1 cellular context compared by ENCODE assay signal in the genomic region with DNA sequence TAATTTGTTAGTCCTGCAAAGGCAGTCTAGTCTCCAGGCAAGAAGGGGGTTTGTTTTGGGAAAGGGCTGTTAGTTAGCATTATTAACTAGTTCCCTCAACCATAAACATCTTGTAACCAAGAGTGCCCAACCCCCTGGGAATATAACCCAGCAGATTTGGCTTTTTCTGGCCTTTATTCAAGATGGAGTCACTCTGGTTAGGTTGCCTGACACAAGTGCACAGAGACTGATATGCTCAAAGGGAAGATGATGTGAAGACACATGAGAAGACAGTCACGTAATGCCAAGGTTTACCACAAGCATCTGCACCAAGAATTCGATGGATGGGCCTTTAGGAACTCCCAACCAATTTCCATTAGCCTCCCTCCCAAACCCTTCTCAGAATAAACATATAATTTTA.
TF ChIP-seq lines count a peak whose summit lies in the region.

No MANE protein-coding gene starts in this region.

TF ChIP-seq in GM23338, 12 proteins besides CTCF, POLR2A, EP300 and RAD21 (continued from another document):
- TF ChIP-seq, protein P1, sequence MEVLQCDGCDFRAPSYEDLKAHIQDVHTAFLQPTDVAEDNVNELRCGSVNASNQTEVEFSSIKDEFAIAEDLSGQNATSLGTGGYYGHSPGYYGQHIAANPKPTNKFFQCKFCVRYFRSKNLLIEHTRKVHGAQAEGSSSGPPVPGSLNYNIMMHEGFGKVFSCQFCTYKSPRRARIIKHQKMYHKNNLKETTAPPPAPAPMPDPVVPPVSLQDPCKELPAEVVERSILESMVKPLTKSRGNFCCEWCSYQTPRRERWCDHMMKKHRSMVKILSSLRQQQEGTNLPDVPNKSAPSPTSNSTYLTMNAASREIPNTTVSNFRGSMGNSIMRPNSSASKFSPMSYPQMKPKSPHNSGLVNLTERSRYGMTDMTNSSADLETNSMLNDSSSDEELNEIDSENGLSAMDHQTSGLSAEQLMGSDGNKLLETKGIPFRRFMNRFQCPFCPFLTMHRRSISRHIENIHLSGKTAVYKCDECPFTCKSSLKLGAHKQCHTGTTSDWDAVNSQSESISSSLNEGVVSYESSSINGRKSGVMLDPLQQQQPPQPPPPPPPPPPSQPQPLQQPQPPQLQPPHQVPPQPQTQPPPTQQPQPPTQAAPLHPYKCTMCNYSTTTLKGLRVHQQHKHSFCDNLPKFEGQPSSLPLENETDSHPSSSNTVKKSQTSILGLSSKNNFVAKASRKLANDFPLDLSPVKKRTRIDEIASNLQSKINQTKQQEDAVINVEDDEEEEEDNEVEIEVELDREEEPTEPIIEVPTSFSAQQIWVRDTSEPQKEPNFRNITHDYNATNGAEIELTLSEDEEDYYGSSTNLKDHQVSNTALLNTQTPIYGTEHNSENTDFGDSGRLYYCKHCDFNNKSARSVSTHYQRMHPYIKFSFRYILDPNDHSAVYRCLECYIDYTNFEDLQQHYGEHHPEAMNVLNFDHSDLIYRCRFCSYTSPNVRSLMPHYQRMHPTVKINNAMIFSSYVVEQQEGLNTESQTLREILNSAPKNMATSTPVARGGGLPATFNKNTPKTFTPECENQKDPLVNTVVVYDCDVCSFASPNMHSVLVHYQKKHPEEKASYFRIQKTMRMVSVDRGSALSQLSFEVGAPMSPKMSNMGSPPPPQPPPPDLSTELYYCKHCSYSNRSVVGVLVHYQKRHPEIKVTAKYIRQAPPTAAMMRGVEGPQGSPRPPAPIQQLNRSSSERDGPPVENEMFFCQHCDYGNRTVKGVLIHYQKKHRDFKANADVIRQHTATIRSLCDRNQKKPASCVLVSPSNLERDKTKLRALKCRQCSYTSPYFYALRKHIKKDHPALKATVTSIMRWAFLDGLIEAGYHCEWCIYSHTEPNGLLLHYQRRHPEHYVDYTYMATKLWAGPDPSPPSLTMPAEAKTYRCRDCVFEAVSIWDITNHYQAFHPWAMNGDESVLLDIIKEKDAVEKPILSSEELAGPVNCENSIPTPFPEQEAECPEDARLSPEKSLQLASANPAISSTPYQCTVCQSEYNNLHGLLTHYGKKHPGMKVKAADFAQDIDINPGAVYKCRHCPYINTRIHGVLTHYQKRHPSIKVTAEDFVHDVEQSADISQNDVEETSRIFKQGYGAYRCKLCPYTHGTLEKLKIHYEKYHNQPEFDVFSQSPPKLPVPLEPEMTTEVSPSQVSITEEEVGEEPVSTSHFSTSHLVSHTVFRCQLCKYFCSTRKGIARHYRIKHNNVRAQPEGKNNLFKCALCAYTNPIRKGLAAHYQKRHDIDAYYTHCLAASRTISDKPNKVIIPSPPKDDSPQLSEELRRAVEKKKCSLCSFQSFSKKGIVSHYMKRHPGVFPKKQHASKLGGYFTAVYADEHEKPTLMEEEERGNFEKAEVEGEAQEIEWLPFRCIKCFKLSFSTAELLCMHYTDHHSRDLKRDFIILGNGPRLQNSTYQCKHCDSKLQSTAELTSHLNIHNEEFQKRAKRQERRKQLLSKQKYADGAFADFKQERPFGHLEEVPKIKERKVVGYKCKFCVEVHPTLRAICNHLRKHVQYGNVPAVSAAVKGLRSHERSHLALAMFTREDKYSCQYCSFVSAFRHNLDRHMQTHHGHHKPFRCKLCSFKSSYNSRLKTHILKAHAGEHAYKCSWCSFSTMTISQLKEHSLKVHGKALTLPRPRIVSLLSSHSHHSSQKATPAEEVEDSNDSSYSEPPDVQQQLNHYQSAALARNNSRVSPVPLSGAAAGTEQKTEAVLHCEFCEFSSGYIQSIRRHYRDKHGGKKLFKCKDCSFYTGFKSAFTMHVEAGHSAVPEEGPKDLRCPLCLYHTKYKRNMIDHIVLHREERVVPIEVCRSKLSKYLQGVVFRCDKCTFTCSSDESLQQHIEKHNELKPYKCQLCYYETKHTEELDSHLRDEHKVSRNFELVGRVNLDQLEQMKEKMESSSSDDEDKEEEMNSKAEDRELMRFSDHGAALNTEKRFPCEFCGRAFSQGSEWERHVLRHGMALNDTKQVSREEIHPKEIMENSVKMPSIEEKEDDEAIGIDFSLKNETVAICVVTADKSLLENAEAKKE (CRISPR knock-in tag; IDR thresholded peaks at IDR 0.05): no peak
- no peak for TF ChIP-seq ETS1 (IDR thresholded peaks at IDR 0.05)
- TF ChIP-seq CREB1 (CRISPR knock-in tag; IDR thresholded peaks at IDR 0.05; ENCODE audit: low read depth): no peak
- no peak for TF ChIP-seq EZH2phosphoT487 (IDR thresholded peaks at IDR 0.05; ENCODE audit: unreplicated experiment)
- no peak for TF ChIP-seq REST (IDR thresholded peaks at IDR 0.05; ENCODE audit: unreplicated experiment)
- no peak for TF ChIP-seq JUNB (IDR thresholded peaks at IDR 0.05; ENCODE audit: unreplicated experiment)
- no peak for TF ChIP-seq ZNF114 (CRISPR knock-in tag; IDR thresholded peaks at IDR 0.05)
- no peak for TF ChIP-seq EZH2 (IDR thresholded peaks at IDR 0.05; ENCODE audit: low read depth, unreplicated experiment)
